ENCODE assay signal across 9 cellular contexts in the genomic region with DNA sequence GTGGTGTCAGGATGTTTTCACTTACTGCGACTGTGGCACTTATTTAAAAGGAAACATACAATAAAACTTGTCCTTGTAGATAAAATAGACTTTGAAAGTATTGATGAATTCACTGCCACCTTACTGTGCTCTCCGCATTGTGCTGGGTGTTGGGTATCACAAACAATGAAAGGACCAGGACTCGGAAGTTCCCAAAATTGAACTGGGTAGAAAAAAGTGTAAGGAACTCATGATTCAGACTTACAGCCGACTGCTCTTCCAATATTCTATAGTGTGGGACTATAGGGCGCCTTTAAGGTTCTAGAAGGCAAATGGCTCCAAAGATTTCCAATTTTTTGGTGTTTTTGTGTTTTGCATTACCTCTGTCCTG. TPM values are rescaled to one million over a fixed set of nuclear protein-coding genes. Genes with fewer than 3 reads are reported as not detected.
A peak's percentile ranks its signal among the peaks of the same experiment; 100 is the strongest.
DNase-seq lines count a peak whose midpoint lies in the region; ATAC-seq and TF ChIP-seq lines count a peak whose summit lies in the region.
"Had no signal": no experiment of that assay in that cellular context is flagged by ENCODE, and none has a peak within 500 bp of the region (broad histone marks: within the 10 kb centered on the region; RNA-seq: fewer than 3 reads in every experiment).

No MANE protein-coding gene starts in this region.

- H3K9me3 ChIP-seq in Caco-2 (no peaks in the 10 kb centered on the region), PC-3 (ENCODE audit: low read length) (no peaks in the 10 kb centered on the region), parathyroid adenoma (ENCODE audit: control insufficient read depth, low read length) (no peaks in the 10 kb centered on the region)

- ATAC-seq in PC-3 = peak; percentile 3
- no peak for ATAC-seq in HG03025 (IDR thresholded peaks at IDR 0.05; ENCODE audit: low FRiP score, unreplicated experiment)
- ATAC-seq in GM21825 (IDR thresholded peaks at IDR 0.05; ENCODE audit: unreplicated experiment) = no peak

- H3K79me2 ChIP-seq in PC-3 (ENCODE audit: low read length) (no peaks in the 10 kb centered on the region), parathyroid adenoma (no peaks in the 10 kb centered on the region)

- DNase-seq in Caco-2 (no peak), PC-3 (peak; percentile 6), epithelial cell of esophagus (ENCODE audit: low read depth) (no peak), NCI-H187 (lab: John Stamatoyannopoulos, UW) (no peak), T-helper 9 cell (no peak)

- POLR2A ChIA-PET in Caco-2 (lab: Charles Lee) = interaction anchor here (0.7 kb wide), 1 partner anchor 545 kb away, joined by 4 read pairs; no protein-coding TSS in a partner anchor
- POLR2A ChIA-PET in PC-3 (lab: Charles Lee; ENCODE audit: unreplicated experiment) = interaction anchor here (0.6 kb wide), 1 partner anchor 396 kb away, joined by 4 read pairs; no protein-coding TSS in a partner anchor

- BruUV-seq in Caco-2 (replicated peaks; lab: Mats Ljungman, UMichigan) (no TSS peak), PC-3 (replicated peaks; lab: Mats Ljungman, UMichigan) (TSS peak; percentile 58)

- H3K27me3 Mint-ChIP-seq in Caco-2 (ENCODE audit: insufficient read depth, unreplicated experiment) = peaks cover 8% of the 10 kb centered on the region

- H3K9ac ChIP-seq in PC-3 (ENCODE audit: low read length) (peak overlapping the region; percentile 77), parathyroid adenoma (no peak overlapping the region)

- TF ChIP-seq CTCF in Caco-2 (IDR thresholded peaks at IDR 0.05; ENCODE audit: insufficient read depth in 1 of 2, low read depth in 1 of 2, low read length in 1 of 2, severe bottlenecking in 1 of 2, unreplicated experiment in 1 of 2) (no peak), PC-3 (conservative IDR thresholded peaks at IDR 0.05; ENCODE audit: low read depth, low read length) (no peak), epithelial cell of esophagus (IDR thresholded peaks at IDR 0.05; ENCODE audit: insufficient read depth, low read depth, low read length, missing control alignments) (no peak), parathyroid adenoma (IDR thresholded peaks at IDR 0.05) (no peak)

- H3K27ac Mint-ChIP-seq in Caco-2 (ENCODE audit: unreplicated experiment) = peak overlapping the region; percentile 75

- H3K36me3 Mint-ChIP-seq in Caco-2 (ENCODE audit: insufficient read depth, unreplicated experiment) = no peaks in the 10 kb centered on the region

- H3K27me3 ChIP-seq in Caco-2 (replicated peaks; ENCODE audit: control insufficient read depth, insufficient read depth, low read length) (no peaks in the 10 kb centered on the region), PC-3 (ENCODE audit: low read length) (no peaks in the 10 kb centered on the region), parathyroid adenoma (ENCODE audit: control insufficient read depth, insufficient read depth, low read length) (no peaks in the 10 kb centered on the region)

- H3K4me3 Mint-ChIP-seq in Caco-2 (ENCODE audit: unreplicated experiment) = peak overlapping the region; percentile 78

- H3K4me2 ChIP-seq in PC-3 (ENCODE audit: low read length) = peak overlapping the region; percentile 81
- H3K4me2 ChIP-seq in parathyroid adenoma (ENCODE audit: low read length) = peak overlapping the region; percentile 78

- H3K36me3 ChIP-seq in Caco-2 (ENCODE audit: control insufficient read depth, insufficient read depth, low read length) (no peaks in the 10 kb centered on the region), PC-3 (ENCODE audit: low read depth, low read length) (no peaks in the 10 kb centered on the region), parathyroid adenoma (ENCODE audit: control insufficient read depth, insufficient read depth, low read length) (no peaks in the 10 kb centered on the region)

- H2AFZ ChIP-seq in PC-3 (ENCODE audit: low read length) (peak overlapping the region; percentile 88), parathyroid adenoma (peak overlapping the region; percentile 92)

- H3K4me3 ChIP-seq in Caco-2 (ENCODE audit: low read depth, low read length) (peak overlapping the region; percentile 47), PC-3 (ENCODE audit: low read length) (peak overlapping the region; percentile 82), epithelial cell of esophagus (ENCODE audit: low read length) (peak overlapping the region; percentile 37), parathyroid adenoma (ENCODE audit: low read depth, low read length) (peak overlapping the region; percentile 63)

- no peaks in the 10 kb centered on the region for H3K4me1 Mint-ChIP-seq in Caco-2 (ENCODE audit: low read depth, unreplicated experiment)

- intact Hi-C loops in Caco-2 (cut with micrococcal nuclease; ENCODE audit: unreplicated experiment) = loop anchor here (2.0 kb wide), 1 partner anchor 46 kb away; no protein-coding TSS in a partner anchor
- intact Hi-C loops in PC-3 (cut with micrococcal nuclease) = loop anchor here (2.0 kb wide), 1 partner anchor 332 kb away; no protein-coding TSS in a partner anchor

- no peaks in the 10 kb centered on the region for H3K4me1 ChIP-seq in Caco-2
- peaks cover 23% of the 10 kb centered on the region for H3K4me1 ChIP-seq in PC-3 (ENCODE audit: insufficient read depth, low read length)
- peaks cover 3% of the 10 kb centered on the region for H3K4me1 ChIP-seq in parathyroid adenoma

- H3F3A ChIP-seq in PC-3 (ENCODE audit: low read length, unreplicated experiment) = no peaks in the 10 kb centered on the region

- no peaks in the 10 kb centered on the region for H3K9me2 ChIP-seq in PC-3 (replicated peaks; ENCODE audit: low read length)

- peak overlapping the region; percentile 58 for H3K27ac ChIP-seq in PC-3 (ENCODE audit: low read length)
- peak overlapping the region; percentile 46 for H3K27ac ChIP-seq in parathyroid adenoma

- no peaks in the 10 kb centered on the region for H4K20me1 ChIP-seq in PC-3 (ENCODE audit: low read length)

- CTCF ChIA-PET in Caco-2 (lab: Charles Lee) = interaction anchor here (0.8 kb wide), 1 partner anchor 494 kb away, joined by 3 read pairs; no protein-coding TSS in a partner anchor
- CTCF ChIA-PET in PC-3 (lab: Charles Lee) = interaction anchor here (0.6 kb wide), 1 partner anchor 72 kb away, joined by 4 read pairs; no protein-coding TSS in a partner anchor

- no peaks in the 10 kb centered on the region for H3K9me3 Mint-ChIP-seq in Caco-2 (ENCODE audit: unreplicated experiment)

RNA-seq across cellular contexts. Expression of a gene that starts 32.0 kb away (rescaled TPM):
- not detected in 2 replicates for total RNA-seq in Caco-2 (2022)
- total RNA-seq in PC-3 (2014; rRNA removed) = 1.2 and 1.4 TPM in 2 replicates
- total RNA-seq: mononuclear cell had no signal
